In the genomic region with DNA sequence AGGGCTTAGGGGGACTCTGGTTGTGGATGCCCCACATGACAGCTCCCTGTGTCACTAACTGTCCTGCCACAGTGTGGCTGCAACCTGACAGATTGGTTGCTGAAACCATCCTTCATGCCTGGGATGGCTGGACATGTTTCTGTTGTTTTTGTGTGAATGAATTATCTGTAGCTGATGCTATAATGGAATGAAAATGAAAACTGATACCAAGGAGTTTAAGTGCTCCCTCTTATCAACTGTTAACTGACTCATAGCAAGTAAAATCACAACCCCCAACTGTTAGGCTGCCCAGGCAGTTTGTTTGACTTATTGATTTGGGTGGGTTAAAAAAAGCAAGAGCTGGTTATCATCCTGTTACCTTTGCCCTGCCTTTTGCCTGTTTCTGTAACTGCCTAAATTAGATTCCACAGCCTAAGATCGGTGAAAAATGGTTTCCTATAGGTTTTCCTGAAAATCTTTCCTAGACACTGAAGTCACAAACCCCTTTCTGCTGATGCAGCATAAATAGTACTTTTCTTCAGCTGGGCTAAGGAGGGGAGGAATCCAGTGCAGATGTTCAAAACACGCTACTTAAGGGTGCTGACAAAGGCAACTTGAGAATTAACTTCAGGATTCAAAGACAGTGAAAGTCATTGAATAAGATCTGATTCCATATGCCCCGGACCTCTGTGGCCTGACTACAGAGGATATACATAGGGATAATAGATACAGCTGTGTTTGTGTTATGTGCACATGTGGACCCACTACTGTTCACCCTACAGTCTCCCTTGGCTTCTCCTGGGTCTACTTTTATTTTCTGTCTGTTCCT, we compare ENCODE assay signal across 1 cellular context.
TF ChIP-seq lines count a peak whose summit lies in the region.

No MANE protein-coding gene starts in this region.

TF ChIP-seq in HEK293, 187 proteins besides CTCF, POLR2A, EP300 and RAD21 (continued from another document):
- TF ChIP-seq TSHZ1 (tag by site-specific recombination; IDR thresholded peaks at IDR 0.05; ENCODE audit: borderline replicate concordance) (no peak), YY1 (tag by site-specific recombination; IDR thresholded peaks at IDR 0.05) (no peak), OSR2 (tag by site-specific recombination; IDR thresholded peaks at IDR 0.05) (peak; percentile 67), ZNF335 (tag by site-specific recombination; conservative IDR thresholded peaks at IDR 0.05) (peak; percentile 29; the same call in 1 of the 2 replicates), ZNF600 (tag by site-specific recombination; IDR thresholded peaks at IDR 0.05) (peak; percentile 98), BCL11B (tag by site-specific recombination; IDR thresholded peaks at IDR 0.05; ENCODE audit: low read depth) (0 out of 2 replicates have a peak, but pooled peaks have one; percentile 54), ZNF629 (tag by site-specific recombination; IDR thresholded peaks at IDR 0.05) (peak; percentile 72), ZNF394 (tag by site-specific recombination; IDR thresholded peaks at IDR 0.05; ENCODE audit: borderline replicate concordance) (no peak), ZFP41 (tag by site-specific recombination; IDR thresholded peaks at IDR 0.05; ENCODE audit: borderline replicate concordance) (no peak), FEZF1 (tag by site-specific recombination; IDR thresholded peaks at IDR 0.05) (peak; percentile 96), ZIC2 (tag by site-specific recombination; IDR thresholded peaks at IDR 0.05) (peak; percentile 74), ZNF501 (tag by site-specific recombination; IDR thresholded peaks at IDR 0.05) (no peak), ZNF639 (tag by site-specific recombination; IDR thresholded peaks at IDR 0.05) (0 out of 2 replicates have a peak, but pooled peaks have one; percentile 35), INSM2 (tag by site-specific recombination; IDR thresholded peaks at IDR 0.05) (0 out of 2 replicates have a peak, but pooled peaks have one; percentile 39), IKZF3 (tag by site-specific recombination; IDR thresholded peaks at IDR 0.05) (0 out of 2 replicates have a peak, but pooled peaks have one; percentile 22), ZNF785 (tag by site-specific recombination; IDR thresholded peaks at IDR 0.05) (no peak), ZNF211 (tag by site-specific recombination; IDR thresholded peaks at IDR 0.05; ENCODE audit: low read depth) (no peak), ZNF16 (tag by site-specific recombination; IDR thresholded peaks at IDR 0.05; ENCODE audit: low read depth) (no peak), HIC1 (tag by site-specific recombination; IDR thresholded peaks at IDR 0.05) (peak; percentile 52; the same call in 1 of the 2 replicates), ZNF223 (tag by site-specific recombination; IDR thresholded peaks at IDR 0.05) (no peak), ZNF24 (tag by site-specific recombination; IDR thresholded peaks at IDR 0.05) (peak; percentile 53; the same call in 1 of the 2 replicates), GLIS2 (tag by site-specific recombination; IDR thresholded peaks at IDR 0.05) (no peak), ZNF354C (tag by site-specific recombination; IDR thresholded peaks at IDR 0.05; ENCODE audit: borderline replicate concordance, low read depth) (no peak), ZNF280C (tag by site-specific recombination; IDR thresholded peaks at IDR 0.05) (no peak), ZNF324 (tag by site-specific recombination; IDR thresholded peaks at IDR 0.05) (no peak), ZNF449 (tag by site-specific recombination; IDR thresholded peaks at IDR 0.05) (peak; percentile 19; the same call in 1 of the 2 replicates)
- TF ChIP-seq, protein P1, sequence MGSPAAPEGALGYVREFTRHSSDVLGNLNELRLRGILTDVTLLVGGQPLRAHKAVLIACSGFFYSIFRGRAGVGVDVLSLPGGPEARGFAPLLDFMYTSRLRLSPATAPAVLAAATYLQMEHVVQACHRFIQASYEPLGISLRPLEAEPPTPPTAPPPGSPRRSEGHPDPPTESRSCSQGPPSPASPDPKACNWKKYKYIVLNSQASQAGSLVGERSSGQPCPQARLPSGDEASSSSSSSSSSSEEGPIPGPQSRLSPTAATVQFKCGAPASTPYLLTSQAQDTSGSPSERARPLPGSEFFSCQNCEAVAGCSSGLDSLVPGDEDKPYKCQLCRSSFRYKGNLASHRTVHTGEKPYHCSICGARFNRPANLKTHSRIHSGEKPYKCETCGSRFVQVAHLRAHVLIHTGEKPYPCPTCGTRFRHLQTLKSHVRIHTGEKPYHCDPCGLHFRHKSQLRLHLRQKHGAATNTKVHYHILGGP (tag by site-specific recombination; IDR thresholded peaks at IDR 0.05), result peak; percentile 61; the same call in 1 of the 2 replicates
- TF ChIP-seq, protein P2, sequence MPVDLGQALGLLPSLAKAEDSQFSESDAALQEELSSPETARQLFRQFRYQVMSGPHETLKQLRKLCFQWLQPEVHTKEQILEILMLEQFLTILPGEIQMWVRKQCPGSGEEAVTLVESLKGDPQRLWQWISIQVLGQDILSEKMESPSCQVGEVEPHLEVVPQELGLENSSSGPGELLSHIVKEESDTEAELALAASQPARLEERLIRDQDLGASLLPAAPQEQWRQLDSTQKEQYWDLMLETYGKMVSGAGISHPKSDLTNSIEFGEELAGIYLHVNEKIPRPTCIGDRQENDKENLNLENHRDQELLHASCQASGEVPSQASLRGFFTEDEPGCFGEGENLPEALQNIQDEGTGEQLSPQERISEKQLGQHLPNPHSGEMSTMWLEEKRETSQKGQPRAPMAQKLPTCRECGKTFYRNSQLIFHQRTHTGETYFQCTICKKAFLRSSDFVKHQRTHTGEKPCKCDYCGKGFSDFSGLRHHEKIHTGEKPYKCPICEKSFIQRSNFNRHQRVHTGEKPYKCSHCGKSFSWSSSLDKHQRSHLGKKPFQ (tag by site-specific recombination; IDR thresholded peaks at IDR 0.05), result no peak
